Comparison of ENCODE assay signal across 1 cellular context in genomic region chr12:47988073-47989022, GRCh38.
TF ChIP-seq lines count a peak whose summit lies in the region.

No MANE protein-coding gene starts in this region.

TF ChIP-seq in HepG2, 621 proteins besides CTCF, POLR2A, EP300 and RAD21 (continued from another document):
- no peak for TF ChIP-seq ELK4 (CRISPR knock-in tag; IDR thresholded peaks at IDR 0.05; ENCODE audit: borderline replicate concordance)
- TF ChIP-seq ZKSCAN5 (CRISPR knock-in tag; IDR thresholded peaks at IDR 0.05) = no peak
- TF ChIP-seq RAD51 (IDR thresholded peaks at IDR 0.05; ENCODE audit: borderline replicate concordance) = no peak
- no peak for TF ChIP-seq TCF7 (IDR thresholded peaks at IDR 0.05; ENCODE audit: low read depth)
- no peak for TF ChIP-seq ZMYM3 (CRISPR knock-in tag; IDR thresholded peaks at IDR 0.05)
- TF ChIP-seq ZBED4 (CRISPR knock-in tag; IDR thresholded peaks at IDR 0.05; ENCODE audit: borderline replicate concordance) = no peak
TF ChIP-seq in HepG2: peak in this region for 0.
